Comparison of ENCODE assay signal across 14 cellular contexts in the genomic region with DNA sequence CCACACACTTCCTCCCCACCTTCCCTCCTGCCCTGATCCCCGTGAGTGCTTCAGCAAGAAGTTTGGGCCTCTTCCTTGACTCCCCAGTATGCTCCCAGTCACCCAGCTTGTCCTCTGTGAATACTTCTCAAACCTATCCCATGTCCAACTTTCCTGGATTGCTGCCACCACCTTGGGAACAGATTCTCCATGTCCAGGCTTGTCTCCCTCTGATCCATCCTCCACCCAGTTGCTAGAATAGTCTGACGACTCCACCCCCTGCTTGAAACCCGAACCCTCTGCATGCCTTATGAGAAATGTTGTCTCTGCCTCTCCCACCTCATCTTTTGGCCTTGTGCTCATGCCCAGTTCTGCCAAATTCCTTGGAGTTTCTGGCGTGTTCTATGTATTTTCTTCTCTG.
DNase-seq lines count a peak whose midpoint lies in the region; ATAC-seq and TF ChIP-seq lines count a peak whose summit lies in the region.
"Had no signal": no experiment of that assay in that cellular context is flagged by ENCODE, and none has a peak within 500 bp of the region (broad histone marks: within the 10 kb centered on the region; RNA-seq: fewer than 3 reads in every experiment).

No MANE protein-coding gene starts in this region.

- no peaks in the 10 kb centered on the region for H3K36me3 ChIP-seq in adipocyte (ENCODE audit: control insufficient read depth, insufficient read depth, low read length, severe bottlenecking)
- H3K36me3 ChIP-seq in transverse colon = no peaks in the 10 kb centered on the region
- H3K36me3 ChIP-seq: HAP-1, tibial nerve had no signal

- peaks cover 13% of the 10 kb centered on the region for H3K9me3 Mint-ChIP-seq in type B pancreatic cell

- H3K4me3 Mint-ChIP-seq in type B pancreatic cell = peak overlapping the region; percentile 35
- H3K4me3 Mint-ChIP-seq: T-helper 17 cell had no signal

- no peak for TF ChIP-seq POLR2A in transverse colon (IDR thresholded peaks at IDR 0.05)

- no peak for TF ChIP-seq EP300 in transverse colon (IDR thresholded peaks at IDR 0.05; ENCODE audit: low read depth)

- H3K4me1 Mint-ChIP-seq in type B pancreatic cell (ENCODE audit: unreplicated experiment) = peaks cover 26% of the 10 kb centered on the region
- H3K4me1 Mint-ChIP-seq: T-helper 17 cell had no signal

- peaks cover 11% of the 10 kb centered on the region for H3K9me3 ChIP-seq in adipocyte (ENCODE audit: control insufficient read depth, low read length)
- H3K9me3 ChIP-seq in transverse colon = no peaks in the 10 kb centered on the region
- H3K9me3 ChIP-seq: HAP-1 had no signal

- H3K4me3 ChIP-seq in adipocyte (ENCODE audit: low read length) = no peak overlapping the region
- no peak overlapping the region for H3K4me3 ChIP-seq in transverse colon
- H3K4me3 ChIP-seq: HAP-1, tibial nerve had no signal

- no peaks in the 10 kb centered on the region for H3K27me3 Mint-ChIP-seq in type B pancreatic cell

- intact Hi-C loops in transverse colon (cut with DNase I; ENCODE audit: low total_unique reads) = no loop called here

- in situ Hi-C loops in transverse colon (cut with MboI; ENCODE audit: low pct_ligation_motif_present in 1 of 4, low pct_unique_long_range_greater_than_20kb in 1 of 4, low sequenced_read_pairs in 3 of 4) = no loop called here

- 55 to 86% methylated on average over 3 to 4 of the region's 4 CpGs for WGBS in transverse colon (ENCODE audit: low coverage in 1 of 2), 2 donors

- TF ChIP-seq CTCF in foreskin keratinocyte (conservative IDR thresholded peaks at IDR 0.05) = peak; percentile 21
- no peak for TF ChIP-seq CTCF in type B pancreatic cell (conservative IDR thresholded peaks at IDR 0.05)
- no peak for TF ChIP-seq CTCF in transverse colon (IDR thresholded peaks at IDR 0.05)

- H3K9ac ChIP-seq in adipocyte (ENCODE audit: low read length) = no peak overlapping the region

- H3K27ac ChIP-seq in foreskin keratinocyte (peak overlapping the region; percentile 99), transverse colon (no peak overlapping the region)
- H3K27ac ChIP-seq: tibial nerve had no signal

- peak overlapping the region; percentile 11 for H3K27ac Mint-ChIP-seq in type B pancreatic cell
- H3K27ac Mint-ChIP-seq: T-helper 17 cell had no signal

- H3K4me1 ChIP-seq in adipocyte (ENCODE audit: control insufficient read depth, insufficient read depth, low read length) = peaks cover 27% of the 10 kb centered on the region
- H3K4me1 ChIP-seq in foreskin keratinocyte = peaks cover 45% of the 10 kb centered on the region
- H3K4me1 ChIP-seq in transverse colon = no peaks in the 10 kb centered on the region
- H3K4me1 ChIP-seq: HAP-1, tibial nerve had no signal

- peaks cover 22% of the 10 kb centered on the region for H3K36me3 Mint-ChIP-seq in type B pancreatic cell

- no peaks in the 10 kb centered on the region for H3K27me3 ChIP-seq in adipocyte (replicated peaks; ENCODE audit: control insufficient read depth, insufficient read depth, low read length)
- H3K27me3 ChIP-seq in foreskin keratinocyte = no peaks in the 10 kb centered on the region
- no peaks in the 10 kb centered on the region for H3K27me3 ChIP-seq in transverse colon
- H3K27me3 ChIP-seq: tibial nerve had no signal

- peak; percentile 83 for ATAC-seq in foreskin keratinocyte
- no peak for ATAC-seq in HG03108 (IDR thresholded peaks at IDR 0.05; ENCODE audit: unreplicated experiment)
- ATAC-seq: T-helper 17 cell had no signal

- peak; percentile 46 for DNase-seq in NCI-H2171 treated with DMSO at 0.1 percent for 48 hours (lab: John Stamatoyannopoulos, UW)
- DNase-seq in NCI-H2171 (lab: John Stamatoyannopoulos, UW) = no peak
- DNase-seq in adipocyte (ENCODE audit: low read depth) = peak; percentile 82
- peak; percentile 95 to 98 for DNase-seq in foreskin keratinocyte
- no peak for DNase-seq in type B pancreatic cell (ENCODE audit: extremely low spot score, unreplicated experiment)
- DNase-seq in GM19240 (ENCODE audit: insufficient read length, low spot score) = no peak
- DNase-seq in transverse colon = no peak
- DNase-seq: MV-4-11; NK-92 treated with Interleukin-12 subunit alpha and Interleukin-12 subunit beta, amount 100 ng/mL, for 24 hours; retina; T-helper 17 cell had no signal

Comparison
In these comparisons a context has a peak if more than half of its experiments do, and no peak if none do; other contexts are left out.
1. DNase-seq: peak in NCI-H2171 treated with DMSO at 0.1 percent for 48 hours (single experiment), adipocyte (single experiment) and foreskin keratinocyte (2 of 2); none in NCI-H2171 (single experiment), type B pancreatic cell (single experiment), GM19240 (single experiment) and transverse colon (single experiment).